ENCODE assay signal across 22 cellular contexts in genomic region chr10:42885491-42886270, GRCh38.
A peak's percentile ranks its signal among the peaks of the same experiment; 100 is the strongest.
DNase-seq lines count a peak whose midpoint lies in the region; ATAC-seq and TF ChIP-seq lines count a peak whose summit lies in the region.
"Had no signal": no experiment of that assay in that cellular context is flagged by ENCODE, and none has a peak within 500 bp of the region (broad histone marks: within the 10 kb centered on the region; RNA-seq: fewer than 3 reads in every experiment).

No MANE protein-coding gene starts in this region.

- no peak for TF ChIP-seq CTCF in esophagus muscularis mucosa (IDR thresholded peaks at IDR 0.05)
- no peak for TF ChIP-seq CTCF in upper lobe of left lung (IDR thresholded peaks at IDR 0.05)
- no peak for TF ChIP-seq CTCF in mammary epithelial cell (conservative IDR thresholded peaks at IDR 0.05 in 1 of 2, IDR thresholded peaks at IDR 0.05 in 1 of 2; ENCODE audit: extremely low read depth in 1 of 2, insufficient read depth in 1 of 2, low read depth in 1 of 2, low read length in 2 of 2)

- peak; percentile 19 to 22 for ATAC-seq in upper lobe of left lung (ENCODE audit: low FRiP score in 2 of 2)
- ATAC-seq in left lobe of liver: no peak
- ATAC-seq: A549 had no signal

- dilution Hi-C loops in mammary epithelial cell (cut with HindIII; ENCODE audit: low sequenced_read_pairs): no loop called here

- CTCF ChIA-PET in mammary epithelial cell (lab: Charles Lee; ENCODE audit: low non-redundant PET): no interaction called here

- 85% methylated on average over 7 of the region's 8 CpGs for WGBS in esophagus muscularis mucosa
- 87 to 93% methylated on average over 4 to 6 of the region's 8 CpGs for WGBS in upper lobe of left lung, 2 donors
- 70% methylated on average over 6 of the region's 8 CpGs for WGBS in mammary epithelial cell (ENCODE audit: low coverage, missing lambda C conversion rate)

- H2AFZ ChIP-seq in mammary epithelial cell (ENCODE audit: low read depth, low read length): no peak overlapping the region

- no peaks in the 10 kb centered on the region for H3K4me1 ChIP-seq in esophagus muscularis mucosa
- no peaks in the 10 kb centered on the region for H3K4me1 ChIP-seq in upper lobe of left lung
- no peaks in the 10 kb centered on the region for H3K4me1 ChIP-seq in mammary epithelial cell (ENCODE audit: insufficient read depth, low read length)
- H3K4me1 ChIP-seq: A549, HAP-1 had no signal

- H3K79me2 ChIP-seq in mammary epithelial cell (ENCODE audit: insufficient read depth, low read length): no peaks in the 10 kb centered on the region

- DNase-seq in activated gamma-delta T cell treated with Interleukin-2 at 50 U/mL for 16 hours (peak; percentile 2), activated gamma-delta T cell (lab: John Stamatoyannopoulos, UW) (no peak), esophagus muscularis mucosa (ENCODE audit: extremely low spot score) (peak; percentile 87), upper lobe of left lung (peak; percentile 15 to 55), mammary epithelial cell (no peak), COR-L47 (lab: John Stamatoyannopoulos, UW) (no peak), left lobe of liver (ENCODE audit: low spot score) (no peak)
- DNase-seq: 8988T; ACHN; AML-193; BE2C; Calu3; CD4-positive, alpha-beta T cell; CD8-positive, alpha-beta memory T cell; DMS53; DMS79 treated with DMSO at 0.1 percent for 48 hours; GF-D8; GOT3; HFFc6 had no signal

- peaks cover 0 to 15% (median 11%) of the 10 kb centered on the region in 4 donors for H3K9me3 ChIP-seq in esophagus muscularis mucosa
- H3K9me3 ChIP-seq in upper lobe of left lung: peaks cover 0 to 13% (median 8%) of the 10 kb centered on the region in 4 donors
- peaks cover 7% of the 10 kb centered on the region for H3K9me3 ChIP-seq in mammary epithelial cell (replicated peaks; ENCODE audit: insufficient read depth, low read length)
- H3K9me3 ChIP-seq: A549, BE2C, HAP-1 had no signal

- H4K20me1 ChIP-seq in mammary epithelial cell (ENCODE audit: insufficient read depth, low read length): no peaks in the 10 kb centered on the region
- H4K20me1 ChIP-seq: BLaER1 treated with 17β-estradiol and CSF1 and Interleukin-3, amounts not matched to agents 10 nM and 100 nM had no signal

- H3K4me3 ChIP-seq in esophagus muscularis mucosa (no peak overlapping the region), upper lobe of left lung (no peak overlapping the region), mammary epithelial cell (replicated peaks in 1 of 3; ENCODE audit: insufficient read depth in 1 of 3, low read depth in 2 of 3, low read length in 3 of 3) (no peak overlapping the region)
- H3K4me3 ChIP-seq: A549; BLaER1 treated with 17β-estradiol and CSF1 and Interleukin-3, amounts not matched to agents 10 nM and 100 nM; HAP-1 had no signal

- intact Hi-C loops in esophagus muscularis mucosa (cut with DNase I): no loop called here
- intact Hi-C loops in mammary epithelial cell (cut with micrococcal nuclease): no loop called here

- BruUV-seq in mammary epithelial cell (replicated peaks; lab: Mats Ljungman, UMichigan): no TSS peak

- H3K27me3 ChIP-seq in esophagus muscularis mucosa: peaks cover 0 to 3% (median 0%) of the 10 kb centered on the region in 4 donors
- no peaks in the 10 kb centered on the region for H3K27me3 ChIP-seq in upper lobe of left lung
- no peaks in the 10 kb centered on the region for H3K27me3 ChIP-seq in mammary epithelial cell (ENCODE audit: insufficient read depth, low read length)
- H3K27me3 ChIP-seq: BE2C; BLaER1 treated with 17β-estradiol and CSF1 and Interleukin-3, amounts not matched to agents 10 nM and 100 nM had no signal

- H3K4me2 ChIP-seq in mammary epithelial cell (ENCODE audit: insufficient read depth, low read depth, low read length): no peak overlapping the region
- H3K4me2 ChIP-seq: A549; BLaER1 treated with 17β-estradiol and CSF1 and Interleukin-3, amounts not matched to agents 10 nM and 100 nM had no signal

- H3K36me3 ChIP-seq in esophagus muscularis mucosa (no peaks in the 10 kb centered on the region), upper lobe of left lung (no peaks in the 10 kb centered on the region), mammary epithelial cell (ENCODE audit: insufficient read depth, low read length) (no peaks in the 10 kb centered on the region)
- H3K36me3 ChIP-seq: BE2C, HAP-1 had no signal

- TF ChIP-seq POLR2A in esophagus muscularis mucosa (IDR thresholded peaks at IDR 0.05; ENCODE audit: low read depth) (no peak), upper lobe of left lung (IDR thresholded peaks at IDR 0.05) (no peak)

- H3K27ac ChIP-seq in esophagus muscularis mucosa (replicated peaks in 1 of 4) (no peak overlapping the region), upper lobe of left lung (no peak overlapping the region), mammary epithelial cell (ENCODE audit: insufficient read depth, low read depth, low read length) (no peak overlapping the region)
- H3K27ac ChIP-seq: A549; BLaER1 treated with 17β-estradiol and CSF1 and Interleukin-3, amounts not matched to agents 10 nM and 100 nM had no signal

- TF ChIP-seq EP300 in esophagus muscularis mucosa (IDR thresholded peaks at IDR 0.05) (no peak), upper lobe of left lung (IDR thresholded peaks at IDR 0.05) (no peak)

- H3K9ac ChIP-seq in mammary epithelial cell (ENCODE audit: insufficient read depth, low read length): no peak overlapping the region
- H3K9ac ChIP-seq: BLaER1 treated with 17β-estradiol and CSF1 and Interleukin-3, amounts not matched to agents 10 nM and 100 nM had no signal

- in situ Hi-C loops in mammary epithelial cell (cut with MboI; ENCODE audit: low sequenced_read_pairs in 2 of 2): no loop called here

Comparison
In these comparisons a context has a peak if more than half of its experiments do, and no peak if none do; other contexts are left out.
1. DNase-seq: peak in activated gamma-delta T cell treated with Interleukin-2 at 50 U/mL for 16 hours (single experiment), esophagus muscularis mucosa (single experiment) and upper lobe of left lung (2 of 2); none in activated gamma-delta T cell (single experiment), mammary epithelial cell (single experiment), COR-L47 (single experiment) and left lobe of liver (single experiment).